9 cellular contexts compared by ENCODE assay signal in the genomic region with DNA sequence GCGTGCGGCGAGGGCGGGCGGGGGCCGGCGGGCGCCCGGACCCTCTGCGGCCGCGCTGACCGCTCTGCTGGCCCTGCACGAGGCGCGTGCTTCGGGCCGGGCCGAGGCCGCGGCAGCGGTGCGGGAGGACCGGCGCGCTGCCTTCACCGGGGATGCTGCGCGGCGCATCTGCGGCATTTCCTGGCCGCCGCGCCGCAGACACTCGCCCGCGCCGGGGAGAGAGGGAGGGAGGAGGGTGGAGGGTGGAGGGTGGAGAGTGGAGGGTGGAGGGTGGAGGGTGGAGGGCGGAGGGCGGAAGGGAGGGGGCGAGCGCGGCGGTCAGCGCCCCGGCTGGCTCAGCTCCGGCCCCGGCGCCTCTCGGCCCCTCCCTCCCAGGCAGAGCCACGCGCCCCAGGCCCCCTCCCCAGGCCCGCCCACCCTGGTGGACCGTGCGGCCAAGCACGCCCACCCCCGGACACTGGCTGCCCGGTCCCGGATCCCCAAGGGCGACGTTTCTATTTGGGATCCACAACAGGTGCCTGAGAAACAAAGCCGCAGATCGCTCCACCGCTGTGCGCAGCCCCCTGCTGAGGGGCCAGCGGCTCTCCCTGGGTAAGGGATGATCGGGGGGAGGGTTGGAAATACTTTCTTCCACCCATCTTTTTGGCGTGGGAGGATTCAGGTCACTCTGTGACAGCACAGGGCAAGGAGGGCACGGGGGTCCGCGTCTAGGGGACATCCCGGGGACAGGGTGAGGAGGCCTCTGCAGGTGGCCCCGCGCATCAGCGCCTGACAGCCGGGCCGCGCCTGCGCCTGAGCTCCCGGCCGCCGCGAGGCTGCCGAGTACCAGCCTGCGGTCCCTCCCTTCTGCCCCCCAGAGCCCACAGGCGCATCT.
DNase-seq lines count a peak whose midpoint lies in the region; ATAC-seq and TF ChIP-seq lines count a peak whose summit lies in the region.
"Had no signal": no experiment of that assay in that cellular context is flagged by ENCODE, and none has a peak within 500 bp of the region (broad histone marks: within the 10 kb centered on the region; RNA-seq: fewer than 3 reads in every experiment).

No MANE protein-coding gene starts in this region.

- peak overlapping the region; percentile 92 for H2AFZ ChIP-seq in mammary epithelial cell (ENCODE audit: low read depth, low read length)

- H3K4me1 ChIP-seq in mammary epithelial cell (ENCODE audit: insufficient read depth, low read length): peaks cover 20% of the 10 kb centered on the region

- TF ChIP-seq CTCF in mammary epithelial cell (conservative IDR thresholded peaks at IDR 0.05 in 1 of 2, IDR thresholded peaks at IDR 0.05 in 1 of 2; ENCODE audit: extremely low read depth in 1 of 2, insufficient read depth in 1 of 2, low read depth in 1 of 2, low read length in 2 of 2): peak; percentile 49 to 73

- H3K79me2 ChIP-seq in mammary epithelial cell (ENCODE audit: insufficient read depth, low read length): peaks cover 40% of the 10 kb centered on the region

- WGBS in mammary epithelial cell (ENCODE audit: low coverage, missing lambda C conversion rate): 2% methylated on average over 22 of the region's 87 CpGs

- peak overlapping the region; percentile 91 for H3K4me2 ChIP-seq in mammary epithelial cell (ENCODE audit: insufficient read depth, low read depth, low read length)

- no peaks in the 10 kb centered on the region for H3K27me3 ChIP-seq in mammary epithelial cell (ENCODE audit: insufficient read depth, low read length)

- no TSS peak for BruUV-seq in mammary epithelial cell (replicated peaks; lab: Mats Ljungman, UMichigan)

- H3K9ac ChIP-seq in mammary epithelial cell (ENCODE audit: insufficient read depth, low read length): peak overlapping the region; percentile 84

- peak overlapping the region; percentile 70 to 82 (median 73) for H3K4me3 ChIP-seq in mammary epithelial cell (replicated peaks in 1 of 3; ENCODE audit: insufficient read depth in 1 of 3, low read depth in 2 of 3, low read length in 3 of 3)

- dilution Hi-C loops in mammary epithelial cell (cut with HindIII; ENCODE audit: low sequenced_read_pairs): no loop called here

- H3K36me3 ChIP-seq in mammary epithelial cell (ENCODE audit: insufficient read depth, low read length): no peaks in the 10 kb centered on the region

- peak overlapping the region; percentile 75 for H3K27ac ChIP-seq in mammary epithelial cell (ENCODE audit: insufficient read depth, low read depth, low read length)

- no peaks in the 10 kb centered on the region for H4K20me1 ChIP-seq in mammary epithelial cell (ENCODE audit: insufficient read depth, low read length)

- in situ Hi-C loops in mammary epithelial cell (cut with MboI; ENCODE audit: low sequenced_read_pairs in 2 of 2): loop anchor here in 1 of 2 donors (25.0 kb wide), 1 partner anchor 206 kb away; a partner anchor contains a TSS

- no peaks in the 10 kb centered on the region for H3K9me3 ChIP-seq in mammary epithelial cell (replicated peaks; ENCODE audit: insufficient read depth, low read length)

- CTCF ChIA-PET in mammary epithelial cell (lab: Charles Lee; ENCODE audit: low non-redundant PET): interaction anchor here (0.6 to 0.7 kb wide), 4 partner anchors 21 to 128 kb away, joined by 3 to 7 read pairs (median 4); no protein-coding TSS in a partner anchor

- intact Hi-C loops in mammary epithelial cell (cut with micrococcal nuclease): loop anchor here (2.0 kb wide), 2 partner anchors 35 to 71 kb away; no protein-coding TSS in a partner anchor

- ATAC-seq in activated CD4-positive, CD25-positive, alpha-beta regulatory T cell treated with anti-CD3 and anti-CD28 coated beads, Interleukin-2, amount 50 U/mL, for 24 hours: peak; percentile 80 to 84
- peak; percentile 88 for ATAC-seq in HG02798 (IDR thresholded peaks at IDR 0.05; ENCODE audit: poor library complexity, unreplicated experiment)

- no peak for DNase-seq in activated CD4-positive, CD25-positive, alpha-beta regulatory T cell treated with anti-CD3 and anti-CD28 coated beads, Interleukin-2, amount 50 U/mL, for 72 hours
- DNase-seq in NCI-H146 (lab: John Stamatoyannopoulos, UW) (peak; percentile 93), T-helper 9 cell (peak; percentile 22), mammary epithelial cell (peak; percentile 81), inferior parietal cortex (ENCODE audit: extremely low spot score) (peak; percentile 80)
- DNase-seq in stimulated activated CD4-positive, alpha-beta T cell treated with anti-CD3 and anti-CD28 coated beads, Interleukin-12 subunit alpha, Interleukin-12 subunit beta, amount 100 ng/mL, for 24 hours (ENCODE audit: low read depth in 2 of 2): peak; percentile 15 to 33
- DNase-seq: DND-41 had no signal
